Comparison of ENCODE assay signal across 10 cellular contexts in the genomic region with DNA sequence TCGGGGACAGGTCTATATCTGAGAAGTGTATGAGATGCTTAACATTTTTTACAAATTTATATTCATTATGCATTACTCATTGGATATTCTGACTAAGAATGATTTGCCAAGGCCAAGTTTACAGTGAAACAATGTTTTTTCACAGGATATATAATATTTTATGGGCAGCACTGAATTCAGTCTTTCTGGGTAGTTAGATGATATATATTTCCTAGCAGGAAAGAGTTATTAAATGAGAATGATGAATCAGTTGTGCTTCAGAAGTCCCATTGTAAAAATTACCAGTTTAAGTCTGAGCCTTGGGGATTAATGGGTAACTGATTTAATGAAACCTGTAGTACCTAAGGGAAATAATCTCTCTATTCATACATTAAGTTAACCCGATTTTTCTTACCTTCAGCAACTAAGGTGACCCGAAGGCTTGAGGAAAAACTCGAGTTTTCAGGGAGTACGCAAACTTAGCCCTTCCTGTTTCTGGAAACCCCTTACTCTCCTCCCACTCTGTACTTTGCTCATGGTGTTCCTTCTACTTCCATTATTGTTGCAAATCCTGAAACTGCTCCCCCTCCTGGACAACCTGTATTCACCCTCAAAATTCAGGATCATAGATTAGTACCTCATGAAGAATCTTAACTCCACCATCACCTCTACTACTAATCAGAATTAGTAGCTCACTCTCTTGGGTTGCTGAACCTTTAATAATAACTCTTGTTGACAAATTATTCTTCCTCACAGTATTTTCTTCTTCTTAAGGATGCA.
DNase-seq lines count a peak whose midpoint lies in the region; ATAC-seq and TF ChIP-seq lines count a peak whose summit lies in the region.
"Had no signal": no experiment of that assay in that cellular context is flagged by ENCODE, and none has a peak within 500 bp of the region (broad histone marks: within the 10 kb centered on the region; RNA-seq: fewer than 3 reads in every experiment).

No MANE protein-coding gene starts in this region.

- no peak overlapping the region for H3K9ac ChIP-seq in neural progenitor cell

- H3K27me3 Mint-ChIP-seq in neural progenitor cell (ENCODE audit: insufficient read depth, low read depth): no peaks in the 10 kb centered on the region

- H4K20me1 ChIP-seq in neural progenitor cell (ENCODE audit: low read depth): no peaks in the 10 kb centered on the region

- peaks cover 2% of the 10 kb centered on the region for H3K36me3 Mint-ChIP-seq in neural progenitor cell

- no peak overlapping the region for H3K27ac Mint-ChIP-seq in neural progenitor cell

- DNase-seq in DMS 273 (lab: John Stamatoyannopoulos, UW; ENCODE audit: unreplicated experiment): peak; percentile 47
- DNase-seq in DMS 273 treated with DMSO at 0.1 percent for 48 hours (lab: John Stamatoyannopoulos, UW): no peak
- peak in 1 of 2 donors; percentile 58 for DNase-seq in cardiac fibroblast (ENCODE audit: low read depth in 2 of 2)
- peak; percentile 31 for DNase-seq in neural progenitor cell (ENCODE audit: low spot score)
- DNase-seq in cerebellar cortex (ENCODE audit: low spot score): no peak
- no peak for DNase-seq in A172 (ENCODE audit: low spot score)
- DNase-seq: activated T-cell treated with anti-CD3 and anti-CD28 coated beads, Interleukin-2, amount 50 U/mL, for 1 hour; effector CD8-positive, alpha-beta T cell had no signal

- peaks cover 6% of the 10 kb centered on the region for H3K9me3 Mint-ChIP-seq in neural progenitor cell

- H3K4me1 ChIP-seq in neural progenitor cell: peaks cover 13% of the 10 kb centered on the region

- H3K27ac ChIP-seq in neural progenitor cell: no peak overlapping the region

- no peaks in the 10 kb centered on the region for H3K9me3 ChIP-seq in neural progenitor cell (ENCODE audit: low read depth)

- H3K79me2 ChIP-seq in neural progenitor cell (ENCODE audit: low read depth): no peaks in the 10 kb centered on the region

- no peak overlapping the region for H2AFZ ChIP-seq in neural progenitor cell (replicated peaks)

- H3K4me3 Mint-ChIP-seq in neural progenitor cell: no peak overlapping the region

- no peak for ATAC-seq in GM21390 (IDR thresholded peaks at IDR 0.05; ENCODE audit: unreplicated experiment)

- H3K4me1 Mint-ChIP-seq in neural progenitor cell: peaks cover 22% of the 10 kb centered on the region

- no peaks in the 10 kb centered on the region for H3K27me3 ChIP-seq in neural progenitor cell

- no peaks in the 10 kb centered on the region for H3K36me3 ChIP-seq in neural progenitor cell

- H3K4me2 ChIP-seq in neural progenitor cell: no peak overlapping the region

- H3F3A ChIP-seq in neural progenitor cell (ENCODE audit: low read depth): no peaks in the 10 kb centered on the region

- H3K4me3 ChIP-seq in cardiac fibroblast (replicated peaks in 1 of 2; ENCODE audit: low read depth in 2 of 2, low read length in 2 of 2) (no peak overlapping the region), neural progenitor cell (no peak overlapping the region)

- TF ChIP-seq CTCF in LNCAP (IDR thresholded peaks at IDR 0.05) (peak; percentile 38; the same call in 1 of the 2 replicates), cardiac fibroblast (IDR thresholded peaks at IDR 0.05; ENCODE audit: low read depth, low read length) (peak; percentile 53), neural progenitor cell (IDR thresholded peaks at IDR 0.05) (peak; percentile 58)

Comparison
In these comparisons a context has a peak if more than half of its experiments do, and no peak if none do; other contexts are left out.
1. DNase-seq: peak in DMS 273 (single experiment) and neural progenitor cell (single experiment); none in DMS 273 treated with DMSO at 0.1 percent for 48 hours (single experiment), cerebellar cortex (single experiment) and A172 (single experiment).
2. Peak in every context shown above with its lines, with median percentiles within 50 percentile points of each other: CTCF ChIP-seq.